Comparison of ENCODE assay signal across 8 cellular contexts in the genomic region with DNA sequence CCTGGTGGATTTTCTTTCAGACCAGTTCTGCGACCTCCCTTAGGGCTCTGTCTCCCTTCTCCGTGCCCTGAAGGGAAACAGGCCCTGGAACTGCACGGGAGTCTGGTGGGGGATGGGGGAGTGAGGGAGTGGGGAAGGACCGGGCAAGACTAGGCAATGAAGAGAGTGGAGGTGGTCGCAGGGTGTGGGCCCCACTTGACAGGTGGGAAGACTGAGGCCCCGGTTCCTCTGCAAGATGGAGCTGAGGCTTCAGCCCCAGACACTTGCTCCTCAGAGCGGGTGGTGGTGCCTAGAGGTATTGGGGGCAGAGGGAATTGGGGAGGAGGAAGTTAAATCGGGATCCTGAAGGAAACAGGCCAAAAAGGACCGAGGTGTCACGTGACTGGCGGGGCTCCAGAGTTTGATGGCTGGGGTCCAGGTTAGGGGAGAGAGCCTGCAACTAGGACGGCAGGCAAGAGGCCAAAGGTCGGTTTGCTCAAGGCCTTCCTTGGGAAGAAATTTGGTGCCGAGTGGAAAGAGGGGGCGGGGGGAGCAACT. TPM values are rescaled to one million over a fixed set of nuclear protein-coding genes. Genes with fewer than 3 reads are reported as not detected.
DNase-seq lines count a peak whose midpoint lies in the region; ATAC-seq and TF ChIP-seq lines count a peak whose summit lies in the region.

No MANE protein-coding gene starts in this region.

- H3K27me3 Mint-ChIP-seq in activated T-cell treated with anti-CD3 and anti-CD28 coated beads, Interleukin-2, amount 50 U/mL, for 24 hours, result no peaks in the 10 kb centered on the region

- peak overlapping the region; percentile 89 for H3K27ac ChIP-seq in caudate nucleus (ENCODE audit: low read depth, low read length)
- peak overlapping the region; percentile 69 for H3K27ac ChIP-seq in left lung
- peak overlapping the region; percentile 97 for H3K27ac ChIP-seq in subcutaneous abdominal adipose tissue (ENCODE audit: low read depth, low read length)

- no peaks in the 10 kb centered on the region for H3K9me3 Mint-ChIP-seq in activated T-cell treated with anti-CD3 and anti-CD28 coated beads, Interleukin-2, amount 50 U/mL, for 24 hours

- H3K4me3 Mint-ChIP-seq in activated T-cell treated with anti-CD3 and anti-CD28 coated beads, Interleukin-2, amount 50 U/mL, for 24 hours, result peak overlapping the region; percentile 85

- peak overlapping the region; percentile 63 to 91 (median 87) for H3K9ac ChIP-seq in subcutaneous abdominal adipose tissue (ENCODE audit: low read length in 5 of 5)

- peak overlapping the region; percentile 77 for H3K27ac Mint-ChIP-seq in activated T-cell treated with anti-CD3 and anti-CD28 coated beads, Interleukin-2, amount 50 U/mL, for 24 hours

- intact Hi-C loops in left lung (cut with DNase I), result no loop called here

- no peaks in the 10 kb centered on the region for H3K27me3 ChIP-seq in left lung
- no peaks in the 10 kb centered on the region for H3K27me3 ChIP-seq in subcutaneous abdominal adipose tissue (ENCODE audit: control insufficient read depth in 5 of 5, insufficient read depth in 4 of 5, low read length in 5 of 5)

- H3K9me3 ChIP-seq in left lung (no peaks in the 10 kb centered on the region), subcutaneous abdominal adipose tissue (ENCODE audit: control insufficient read depth in 5 of 5, low read length in 5 of 5) (no peaks in the 10 kb centered on the region)

- H3K4me1 ChIP-seq in left lung (peaks cover 12 to 46% of the 10 kb centered on the region in 2 donors), subcutaneous abdominal adipose tissue (ENCODE audit: control insufficient read depth in 5 of 5, insufficient read depth in 5 of 5, low read length in 5 of 5) (peaks cover 13 to 55% (median 49%) of the 10 kb centered on the region in 5 donors)

- peaks cover 39% of the 10 kb centered on the region for H3K4me1 Mint-ChIP-seq in activated T-cell treated with anti-CD3 and anti-CD28 coated beads, Interleukin-2, amount 50 U/mL, for 24 hours (ENCODE audit: low read depth)

- H3K36me3 ChIP-seq in left lung, result peaks cover 0 to 7% of the 10 kb centered on the region in 2 donors
- H3K36me3 ChIP-seq in subcutaneous abdominal adipose tissue (ENCODE audit: control insufficient read depth in 5 of 5, insufficient read depth in 5 of 5, low read length in 5 of 5), result peaks cover under 1 to 12% (median 9%) of the 10 kb centered on the region in 5 donors

- no peak for TF ChIP-seq CTCF in left lung (IDR thresholded peaks at IDR 0.05)

- H3K36me3 Mint-ChIP-seq in activated T-cell treated with anti-CD3 and anti-CD28 coated beads, Interleukin-2, amount 50 U/mL, for 24 hours (ENCODE audit: low read depth), result peaks cover 28% of the 10 kb centered on the region

- H3K4me3 ChIP-seq in left lung (peak overlapping the region; percentile 63 to 89), subcutaneous abdominal adipose tissue (ENCODE audit: low read depth in 1 of 5, low read length in 5 of 5) (peak overlapping the region; percentile 69 to 84 (median 81))

- ATAC-seq in left lung (peak; percentile 22), HG03460 (IDR thresholded peaks at IDR 0.05; ENCODE audit: unreplicated experiment) (no peak)

- DNase-seq in activated T-cell treated with anti-CD3 and anti-CD28 coated beads, Interleukin-2, amount 50 U/mL, for 24 hours, result no peak
- DNase-seq in activated T-cell treated with anti-CD3 and anti-CD28 coated beads for 4 hours (no peak), caudate nucleus (lab: John Stamatoyannopoulos, UW) (peak in 41 of 61 donors; percentile 21 to 84 (median 39)), left lung (peak in 1 of 2 donors; percentile 77), AG08396 (ENCODE audit: low spot score) (no peak)
- DNase-seq in activated effector memory CD4-positive, alpha-beta T cell treated with Interleukin-2 at 50 U/mL for 16 hours, result no peak

RNA-seq across cellular contexts. Expression of gene CAMK1, which starts 0.6 kb away (rescaled TPM):
- 10 to 100 TPM; 29.1 to 37.5 TPM for total RNA-seq in left lung

RNA-seq across cellular contexts. Expression of gene OGG1, which starts 20.6 kb away (rescaled TPM):
- 10 to 100 TPM; 19.9 to 29.4 TPM for total RNA-seq in left lung

RNA-seq across cellular contexts. Expression of gene TADA3, which starts 21.9 kb away (rescaled TPM):
- total RNA-seq in left lung, result 10 to 100 TPM; 50.0 to 59.2 TPM

RNA-seq across cellular contexts. Expression of gene ARPC4, which starts 22.5 kb away (rescaled TPM):
- 100 to 1,000 TPM; 148 to 193 TPM for total RNA-seq in left lung

RNA-seq across cellular contexts. Expression of gene BRPF1, which starts 38.8 kb away (rescaled TPM):
- total RNA-seq in left lung, result 10 to 100 TPM; 15.2 to 22.3 TPM

Comparison
In these comparisons a context has a peak if more than half of its experiments do, and no peak if none do; other contexts are left out.
1. DNase-seq: peak in caudate nucleus (41 of 61); none in activated T-cell treated with anti-CD3 and anti-CD28 coated beads, Interleukin-2, amount 50 U/mL, for 24 hours (single experiment), activated T-cell treated with anti-CD3 and anti-CD28 coated beads for 4 hours (single experiment), activated effector memory CD4-positive, alpha-beta T cell treated with Interleukin-2 at 50 U/mL for 16 hours (single experiment) and AG08396 (single experiment).
2. Peak in every context shown above with its lines, with median percentiles within 50 percentile points of each other: H3K27ac ChIP-seq.